In the genomic region with DNA sequence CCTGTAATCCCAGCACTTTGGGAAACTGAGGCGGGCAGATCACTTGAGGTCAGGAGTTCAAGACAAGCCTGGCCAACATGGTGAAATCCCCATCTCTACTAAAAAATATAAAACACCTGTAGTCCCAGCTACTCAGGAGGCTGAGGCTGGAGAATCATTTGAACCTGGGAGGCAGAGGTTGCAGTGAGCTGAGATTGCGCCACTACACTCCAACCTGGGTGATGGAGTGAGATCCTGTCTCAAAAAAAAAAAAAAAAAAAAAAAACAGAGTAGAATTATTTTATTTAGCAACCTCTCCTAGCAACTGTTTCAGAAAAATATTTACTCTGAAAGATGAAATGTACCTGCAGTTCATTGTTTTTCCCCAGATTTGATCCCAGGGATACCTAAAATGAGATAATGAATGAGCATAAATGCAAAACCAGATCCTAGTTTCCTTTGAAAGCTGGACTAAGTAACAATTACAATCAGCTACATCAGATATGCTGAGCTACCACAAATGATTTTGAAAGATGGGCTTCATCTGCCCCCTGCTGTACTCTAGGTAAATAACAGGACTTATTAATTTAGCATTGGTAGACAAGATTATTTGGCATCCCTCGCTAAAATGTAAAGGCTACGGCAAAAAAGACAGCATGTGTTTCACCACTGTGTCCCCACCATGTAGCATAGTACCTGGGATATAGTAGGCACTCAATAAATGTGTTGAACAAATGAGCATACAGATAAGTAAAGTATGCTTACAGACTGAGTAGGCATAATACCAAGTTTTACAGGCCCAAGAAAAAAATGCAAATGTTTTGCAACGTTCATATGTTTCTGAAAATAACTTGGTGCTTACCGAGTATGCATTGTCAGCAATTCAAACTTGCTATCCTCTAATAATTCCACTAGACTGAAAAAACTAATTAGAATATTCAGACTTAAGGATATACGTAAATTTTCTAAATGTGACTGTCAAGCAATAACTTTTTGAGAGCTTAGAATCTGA, we compare ENCODE assay signal across 7 cellular contexts.
DNase-seq lines count a peak whose midpoint lies in the region; ATAC-seq, FAIRE-seq and TF ChIP-seq lines count a peak whose summit lies in the region.

No MANE protein-coding gene starts in this region.

- WGBS in small intestine, 3 donors: 66 to 76% (median 66%) methylated on average over 7 of the region's 7 CpGs

- H3K9ac ChIP-seq in DND-41 (ENCODE audit: low read depth, low read length): no peak overlapping the region

- H4K20me1 ChIP-seq in DND-41 (ENCODE audit: insufficient read depth, low read length): no peaks in the 10 kb centered on the region

- ATAC-seq in DND-41 (ENCODE audit: insufficient read depth, low read depth): peak; percentile 68
- ATAC-seq in GM21737 (IDR thresholded peaks at IDR 0.05; ENCODE audit: unreplicated experiment): no peak

- H3K79me2 ChIP-seq in DND-41 (ENCODE audit: insufficient read depth, low read length): no peaks in the 10 kb centered on the region

- no peaks in the 10 kb centered on the region for H3K36me3 ChIP-seq in DND-41 (ENCODE audit: insufficient read depth, low read length)
- no peaks in the 10 kb centered on the region for H3K36me3 ChIP-seq in small intestine (ENCODE audit: control insufficient read depth in 2 of 2, insufficient read depth in 2 of 2, low read length in 2 of 2)

- no peak for FAIRE-seq in small intestine (lab: Jason Lieb, UNC)

- H3K4me2 ChIP-seq in DND-41 (ENCODE audit: insufficient read depth, low read length): no peak overlapping the region

- H3K4me1 ChIP-seq in DND-41 (ENCODE audit: insufficient read depth, low read length) (no peaks in the 10 kb centered on the region), small intestine (ENCODE audit: control insufficient read depth in 2 of 2, insufficient read depth in 1 of 2, low read depth in 1 of 2, low read length in 1 of 2) (no peaks in the 10 kb centered on the region)

- peak; percentile 73 for TF ChIP-seq CTCF in DND-41 (IDR thresholded peaks at IDR 0.05; ENCODE audit: borderline replicate concordance, extremely low read depth, low read length, poor library complexity, severe bottlenecking)

- DNase-seq in DND-41: peak; percentile 37
- peak; percentile 36 for DNase-seq in HS-27A (ENCODE audit: low read depth)
- DNase-seq in NCI-H82 (lab: John Stamatoyannopoulos, UW): peak; percentile 90
- DNase-seq in amniotic stem cell (lab: John Stamatoyannopoulos, UW): peak; percentile 71
- peak; percentile 4 to 62 for DNase-seq in hippocampal formation (lab: John Stamatoyannopoulos, UW)
- DNase-seq in small intestine: peak; percentile 33

- H3K4me3 ChIP-seq in DND-41 (ENCODE audit: low read depth in 1 of 2, low read length in 2 of 2): no peak overlapping the region
- H3K4me3 ChIP-seq in small intestine (ENCODE audit: low read depth in 1 of 2, low read length in 2 of 2): no peak overlapping the region

- no peak overlapping the region for H2AFZ ChIP-seq in DND-41 (ENCODE audit: low read depth, low read length)

- no peaks in the 10 kb centered on the region for H3K27me3 ChIP-seq in DND-41 (ENCODE audit: insufficient read depth, low read length, poor library complexity)
- H3K27me3 ChIP-seq in small intestine (ENCODE audit: control insufficient read depth in 2 of 2, insufficient read depth in 2 of 2, low read length in 2 of 2): no peaks in the 10 kb centered on the region

- H3K27ac ChIP-seq in DND-41 (ENCODE audit: low read length) (no peak overlapping the region), small intestine (ENCODE audit: low read depth in 1 of 2, low read length in 1 of 2) (no peak overlapping the region)

- H3K9me3 ChIP-seq in DND-41 (ENCODE audit: insufficient read depth, low read length, severe bottlenecking): no peaks in the 10 kb centered on the region
- no peaks in the 10 kb centered on the region for H3K9me3 ChIP-seq in small intestine (ENCODE audit: control insufficient read depth, low read depth)

Comparison
In these comparisons a context has a peak if more than half of its experiments do, and no peak if none do; other contexts are left out.
1. DNase-seq: peak in every context shown above with its lines; median percentile 90 in NCI-H82; 71 in amniotic stem cell; 37 in DND-41; 36 in HS-27A; 33 in hippocampal formation; 33 in small intestine.